Comparison of ENCODE assay signal across 1 cellular context in the genomic region with DNA sequence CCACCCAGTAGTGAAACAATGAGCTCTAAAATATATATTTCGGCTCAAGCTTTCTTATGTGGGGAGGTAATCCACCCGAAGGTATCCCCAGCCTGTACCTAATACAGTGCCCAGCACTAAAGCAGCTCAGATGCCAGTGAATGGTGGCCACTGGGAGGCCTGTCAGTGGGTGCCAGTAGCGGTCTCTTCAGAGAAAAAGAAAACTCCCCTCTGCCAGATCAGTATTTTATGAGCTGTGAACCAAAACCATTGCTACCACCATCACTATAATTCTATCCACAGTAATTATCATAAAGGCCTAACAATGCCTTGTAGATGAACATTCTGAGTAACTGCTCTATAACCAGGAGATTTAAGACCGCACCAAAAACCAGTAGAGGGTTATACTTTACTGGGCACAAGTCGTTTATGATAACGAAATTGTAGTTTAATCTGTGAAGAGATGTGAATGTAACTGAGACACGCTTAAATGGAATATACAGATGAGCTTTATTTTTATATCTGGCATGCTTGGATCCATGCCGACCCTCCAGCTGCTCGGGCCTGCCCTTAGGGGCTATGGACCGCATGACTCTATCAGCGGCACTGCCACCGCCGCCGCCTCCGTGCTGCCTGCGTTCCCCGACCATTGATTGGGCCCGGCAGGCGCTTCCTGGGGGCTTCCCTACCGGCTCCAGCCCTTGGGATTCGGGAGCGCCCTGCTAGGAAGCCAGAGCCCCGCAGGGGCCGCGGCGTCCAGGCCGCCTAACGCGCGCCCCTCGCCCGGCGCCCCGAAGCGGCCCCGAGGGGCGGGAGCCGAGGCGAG.
TF ChIP-seq lines count a peak whose summit lies in the region.

No MANE protein-coding gene starts in this region.

TF ChIP-seq in HepG2, 621 proteins besides CTCF, POLR2A, EP300 and RAD21 (continued from another document and continues in another):
- no peak for TF ChIP-seq GPN1 (CRISPR knock-in tag; IDR thresholded peaks at IDR 0.05; ENCODE audit: borderline replicate concordance)
- TF ChIP-seq NFYB (CRISPR knock-in tag; IDR thresholded peaks at IDR 0.05) = no peak
- 0 out of 2 replicates have a peak, but pooled peaks have one; percentile 43 for TF ChIP-seq ZNF788 (CRISPR knock-in tag; IDR thresholded peaks at IDR 0.05; ENCODE audit: borderline replicate concordance)
- TF ChIP-seq, protein P1, sequence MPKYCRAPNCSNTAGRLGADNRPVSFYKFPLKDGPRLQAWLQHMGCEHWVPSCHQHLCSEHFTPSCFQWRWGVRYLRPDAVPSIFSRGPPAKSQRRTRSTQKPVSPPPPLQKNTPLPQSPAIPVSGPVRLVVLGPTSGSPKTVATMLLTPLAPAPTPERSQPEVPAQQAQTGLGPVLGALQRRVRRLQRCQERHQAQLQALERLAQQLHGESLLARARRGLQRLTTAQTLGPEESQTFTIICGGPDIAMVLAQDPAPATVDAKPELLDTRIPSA (CRISPR knock-in tag; IDR thresholded peaks at IDR 0.05; ENCODE audit: borderline replicate concordance) = 0 out of 2 replicates have a peak, but pooled peaks have one; percentile 28
- TF ChIP-seq, protein P2, sequence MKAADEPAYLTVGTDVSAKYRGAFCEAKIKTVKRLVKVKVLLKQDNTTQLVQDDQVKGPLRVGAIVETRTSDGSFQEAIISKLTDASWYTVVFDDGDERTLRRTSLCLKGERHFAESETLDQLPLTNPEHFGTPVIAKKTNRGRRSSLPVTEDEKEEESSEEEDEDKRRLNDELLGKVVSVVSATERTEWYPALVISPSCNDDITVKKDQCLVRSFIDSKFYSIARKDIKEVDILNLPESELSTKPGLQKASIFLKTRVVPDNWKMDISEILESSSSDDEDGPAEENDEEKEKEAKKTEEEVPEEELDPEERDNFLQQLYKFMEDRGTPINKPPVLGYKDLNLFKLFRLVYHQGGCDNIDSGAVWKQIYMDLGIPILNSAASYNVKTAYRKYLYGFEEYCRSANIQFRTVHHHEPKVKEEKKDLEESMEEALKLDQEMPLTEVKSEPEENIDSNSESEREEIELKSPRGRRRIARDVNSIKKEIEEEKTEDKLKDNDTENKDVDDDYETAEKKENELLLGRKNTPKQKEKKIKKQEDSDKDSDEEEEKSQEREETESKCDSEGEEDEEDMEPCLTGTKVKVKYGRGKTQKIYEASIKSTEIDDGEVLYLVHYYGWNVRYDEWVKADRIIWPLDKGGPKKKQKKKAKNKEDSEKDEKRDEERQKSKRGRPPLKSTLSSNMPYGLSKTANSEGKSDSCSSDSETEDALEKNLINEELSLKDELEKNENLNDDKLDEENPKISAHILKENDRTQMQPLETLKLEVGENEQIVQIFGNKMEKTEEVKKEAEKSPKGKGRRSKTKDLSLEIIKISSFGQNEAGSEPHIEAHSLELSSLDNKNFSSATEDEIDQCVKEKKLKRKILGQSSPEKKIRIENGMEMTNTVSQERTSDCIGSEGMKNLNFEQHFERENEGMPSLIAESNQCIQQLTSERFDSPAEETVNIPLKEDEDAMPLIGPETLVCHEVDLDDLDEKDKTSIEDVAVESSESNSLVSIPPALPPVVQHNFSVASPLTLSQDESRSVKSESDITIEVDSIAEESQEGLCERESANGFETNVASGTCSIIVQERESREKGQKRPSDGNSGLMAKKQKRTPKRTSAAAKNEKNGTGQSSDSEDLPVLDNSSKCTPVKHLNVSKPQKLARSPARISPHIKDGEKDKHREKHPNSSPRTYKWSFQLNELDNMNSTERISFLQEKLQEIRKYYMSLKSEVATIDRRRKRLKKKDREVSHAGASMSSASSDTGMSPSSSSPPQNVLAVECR (CRISPR knock-in tag; IDR thresholded peaks at IDR 0.05; ENCODE audit: borderline replicate concordance) = peak; percentile 30; the same call in 1 of the 2 replicates
- TF ChIP-seq, protein P3, sequence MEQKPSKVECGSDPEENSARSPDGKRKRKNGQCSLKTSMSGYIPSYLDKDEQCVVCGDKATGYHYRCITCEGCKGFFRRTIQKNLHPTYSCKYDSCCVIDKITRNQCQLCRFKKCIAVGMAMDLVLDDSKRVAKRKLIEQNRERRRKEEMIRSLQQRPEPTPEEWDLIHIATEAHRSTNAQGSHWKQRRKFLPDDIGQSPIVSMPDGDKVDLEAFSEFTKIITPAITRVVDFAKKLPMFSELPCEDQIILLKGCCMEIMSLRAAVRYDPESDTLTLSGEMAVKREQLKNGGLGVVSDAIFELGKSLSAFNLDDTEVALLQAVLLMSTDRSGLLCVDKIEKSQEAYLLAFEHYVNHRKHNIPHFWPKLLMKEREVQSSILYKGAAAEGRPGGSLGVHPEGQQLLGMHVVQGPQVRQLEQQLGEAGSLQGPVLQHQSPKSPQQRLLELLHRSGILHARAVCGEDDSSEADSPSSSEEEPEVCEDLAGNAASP (CRISPR knock-in tag; IDR thresholded peaks at IDR 0.05; ENCODE audit: borderline replicate concordance) = no peak
- TF ChIP-seq ARNT2 (CRISPR knock-in tag; IDR thresholded peaks at IDR 0.05; ENCODE audit: low read depth) = peak; percentile 9; the same call in 1 of the 2 replicates
- TF ChIP-seq REPIN1 (CRISPR knock-in tag; IDR thresholded peaks at IDR 0.05; ENCODE audit: borderline replicate concordance, low read depth) = 0 out of 2 replicates have a peak, but pooled peaks have one; percentile 16
- peak; percentile 76 for TF ChIP-seq PHF8 (CRISPR knock-in tag; IDR thresholded peaks at IDR 0.05)
- 0 out of 2 replicates have a peak, but pooled peaks have one; percentile 32 for TF ChIP-seq ZBTB7B (CRISPR knock-in tag; IDR thresholded peaks at IDR 0.05)
- TF ChIP-seq SIN3A (IDR thresholded peaks at IDR 0.05; ENCODE audit: borderline replicate concordance, low read depth, low read length) = 0 out of 2 replicates have a peak, but pooled peaks have one; percentile 22
- TF ChIP-seq HNRNPL (IDR thresholded peaks at IDR 0.05; ENCODE audit: low read depth, low read length) = 0 out of 2 replicates have a peak, but pooled peaks have one; percentile 14
- TF ChIP-seq, protein P4, sequence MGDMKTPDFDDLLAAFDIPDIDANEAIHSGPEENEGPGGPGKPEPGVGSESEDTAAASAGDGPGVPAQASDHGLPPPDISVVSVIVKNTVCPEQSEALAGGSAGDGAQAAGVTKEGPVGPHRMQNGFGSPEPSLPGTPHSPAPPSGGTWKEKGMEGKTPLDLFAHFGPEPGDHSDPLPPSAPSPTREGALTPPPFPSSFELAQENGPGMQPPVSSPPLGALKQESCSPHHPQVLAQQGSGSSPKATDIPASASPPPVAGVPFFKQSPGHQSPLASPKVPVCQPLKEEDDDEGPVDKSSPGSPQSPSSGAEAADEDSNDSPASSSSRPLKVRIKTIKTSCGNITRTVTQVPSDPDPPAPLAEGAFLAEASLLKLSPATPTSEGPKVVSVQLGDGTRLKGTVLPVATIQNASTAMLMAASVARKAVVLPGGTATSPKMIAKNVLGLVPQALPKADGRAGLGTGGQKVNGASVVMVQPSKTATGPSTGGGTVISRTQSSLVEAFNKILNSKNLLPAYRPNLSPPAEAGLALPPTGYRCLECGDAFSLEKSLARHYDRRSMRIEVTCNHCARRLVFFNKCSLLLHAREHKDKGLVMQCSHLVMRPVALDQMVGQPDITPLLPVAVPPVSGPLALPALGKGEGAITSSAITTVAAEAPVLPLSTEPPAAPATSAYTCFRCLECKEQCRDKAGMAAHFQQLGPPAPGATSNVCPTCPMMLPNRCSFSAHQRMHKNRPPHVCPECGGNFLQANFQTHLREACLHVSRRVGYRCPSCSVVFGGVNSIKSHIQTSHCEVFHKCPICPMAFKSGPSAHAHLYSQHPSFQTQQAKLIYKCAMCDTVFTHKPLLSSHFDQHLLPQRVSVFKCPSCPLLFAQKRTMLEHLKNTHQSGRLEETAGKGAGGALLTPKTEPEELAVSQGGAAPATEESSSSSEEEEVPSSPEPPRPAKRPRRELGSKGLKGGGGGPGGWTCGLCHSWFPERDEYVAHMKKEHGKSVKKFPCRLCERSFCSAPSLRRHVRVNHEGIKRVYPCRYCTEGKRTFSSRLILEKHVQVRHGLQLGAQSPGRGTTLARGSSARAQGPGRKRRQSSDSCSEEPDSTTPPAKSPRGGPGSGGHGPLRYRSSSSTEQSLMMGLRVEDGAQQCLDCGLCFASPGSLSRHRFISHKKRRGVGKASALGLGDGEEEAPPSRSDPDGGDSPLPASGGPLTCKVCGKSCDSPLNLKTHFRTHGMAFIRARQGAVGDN (CRISPR knock-in tag; IDR thresholded peaks at IDR 0.05) = peak; percentile 26
- peak; percentile 36; the same call in 1 of the 2 replicates for TF ChIP-seq ZNF501 (CRISPR knock-in tag; IDR thresholded peaks at IDR 0.05)
- 0 out of 2 replicates have a peak, but pooled peaks have one; percentile 26 for TF ChIP-seq HOXA5 (CRISPR knock-in tag; IDR thresholded peaks at IDR 0.05)
- TF ChIP-seq IRX3 (CRISPR knock-in tag; IDR thresholded peaks at IDR 0.05; ENCODE audit: borderline replicate concordance, low read depth) = 0 out of 2 replicates have a peak, but pooled peaks have one; percentile 26
- peak; percentile 38 for TF ChIP-seq TBX2 (CRISPR knock-in tag; IDR thresholded peaks at IDR 0.05; ENCODE audit: borderline replicate concordance)
- no peak for TF ChIP-seq PAF1 (CRISPR knock-in tag; IDR thresholded peaks at IDR 0.05)
- TF ChIP-seq ZFX (CRISPR knock-in tag; IDR thresholded peaks at IDR 0.05; ENCODE audit: low read depth) = peak; percentile 58
- TF ChIP-seq KMT2A (CRISPR knock-in tag; IDR thresholded peaks at IDR 0.05) = 0 out of 2 replicates have a peak, but pooled peaks have one; percentile 53
- TF ChIP-seq, protein P5, sequence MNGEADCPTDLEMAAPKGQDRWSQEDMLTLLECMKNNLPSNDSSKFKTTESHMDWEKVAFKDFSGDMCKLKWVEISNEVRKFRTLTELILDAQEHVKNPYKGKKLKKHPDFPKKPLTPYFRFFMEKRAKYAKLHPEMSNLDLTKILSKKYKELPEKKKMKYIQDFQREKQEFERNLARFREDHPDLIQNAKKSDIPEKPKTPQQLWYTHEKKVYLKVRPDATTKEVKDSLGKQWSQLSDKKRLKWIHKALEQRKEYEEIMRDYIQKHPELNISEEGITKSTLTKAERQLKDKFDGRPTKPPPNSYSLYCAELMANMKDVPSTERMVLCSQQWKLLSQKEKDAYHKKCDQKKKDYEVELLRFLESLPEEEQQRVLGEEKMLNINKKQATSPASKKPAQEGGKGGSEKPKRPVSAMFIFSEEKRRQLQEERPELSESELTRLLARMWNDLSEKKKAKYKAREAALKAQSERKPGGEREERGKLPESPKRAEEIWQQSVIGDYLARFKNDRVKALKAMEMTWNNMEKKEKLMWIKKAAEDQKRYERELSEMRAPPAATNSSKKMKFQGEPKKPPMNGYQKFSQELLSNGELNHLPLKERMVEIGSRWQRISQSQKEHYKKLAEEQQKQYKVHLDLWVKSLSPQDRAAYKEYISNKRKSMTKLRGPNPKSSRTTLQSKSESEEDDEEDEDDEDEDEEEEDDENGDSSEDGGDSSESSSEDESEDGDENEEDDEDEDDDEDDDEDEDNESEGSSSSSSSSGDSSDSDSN (CRISPR knock-in tag; IDR thresholded peaks at IDR 0.05) = peak; percentile 68
- TF ChIP-seq MEIS2 (CRISPR knock-in tag; IDR thresholded peaks at IDR 0.05) = 0 out of 2 replicates have a peak, but pooled peaks have one; percentile 17
- 0 out of 2 replicates have a peak, but pooled peaks have one; percentile 14 for TF ChIP-seq ZNF747 (CRISPR knock-in tag; IDR thresholded peaks at IDR 0.05; ENCODE audit: borderline replicate concordance)
- TF ChIP-seq, protein P6, sequence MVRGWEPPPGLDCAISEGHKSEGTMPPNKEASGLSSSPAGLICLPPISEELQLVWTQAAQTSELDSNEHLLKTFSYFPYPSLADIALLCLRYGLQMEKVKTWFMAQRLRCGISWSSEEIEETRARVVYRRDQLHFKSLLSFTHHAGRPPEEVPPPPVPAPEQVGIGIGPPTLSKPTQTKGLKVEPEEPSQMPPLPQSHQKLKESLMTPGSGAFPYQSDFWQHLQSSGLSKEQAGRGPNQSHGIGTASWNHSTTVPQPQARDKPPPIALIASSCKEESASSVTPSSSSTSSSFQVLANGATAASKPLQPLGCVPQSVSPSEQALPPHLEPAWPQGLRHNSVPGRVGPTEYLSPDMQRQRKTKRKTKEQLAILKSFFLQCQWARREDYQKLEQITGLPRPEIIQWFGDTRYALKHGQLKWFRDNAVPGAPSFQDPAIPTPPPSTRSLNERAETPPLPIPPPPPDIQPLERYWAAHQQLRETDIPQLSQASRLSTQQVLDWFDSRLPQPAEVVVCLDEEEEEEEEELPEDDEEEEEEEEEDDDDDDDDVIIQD (CRISPR knock-in tag; IDR thresholded peaks at IDR 0.05; ENCODE audit: low read depth) = 0 out of 2 replicates have a peak, but pooled peaks have one; percentile 9
- TF ChIP-seq, protein P7, sequence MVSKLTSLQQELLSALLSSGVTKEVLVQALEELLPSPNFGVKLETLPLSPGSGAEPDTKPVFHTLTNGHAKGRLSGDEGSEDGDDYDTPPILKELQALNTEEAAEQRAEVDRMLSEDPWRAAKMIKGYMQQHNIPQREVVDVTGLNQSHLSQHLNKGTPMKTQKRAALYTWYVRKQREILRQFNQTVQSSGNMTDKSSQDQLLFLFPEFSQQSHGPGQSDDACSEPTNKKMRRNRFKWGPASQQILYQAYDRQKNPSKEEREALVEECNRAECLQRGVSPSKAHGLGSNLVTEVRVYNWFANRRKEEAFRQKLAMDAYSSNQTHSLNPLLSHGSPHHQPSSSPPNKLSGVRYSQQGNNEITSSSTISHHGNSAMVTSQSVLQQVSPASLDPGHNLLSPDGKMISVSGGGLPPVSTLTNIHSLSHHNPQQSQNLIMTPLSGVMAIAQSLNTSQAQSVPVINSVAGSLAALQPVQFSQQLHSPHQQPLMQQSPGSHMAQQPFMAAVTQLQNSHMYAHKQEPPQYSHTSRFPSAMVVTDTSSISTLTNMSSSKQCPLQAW (CRISPR knock-in tag; IDR thresholded peaks at IDR 0.05) = 0 out of 2 replicates have a peak, but pooled peaks have one; percentile 31
- TF ChIP-seq, protein P8, sequence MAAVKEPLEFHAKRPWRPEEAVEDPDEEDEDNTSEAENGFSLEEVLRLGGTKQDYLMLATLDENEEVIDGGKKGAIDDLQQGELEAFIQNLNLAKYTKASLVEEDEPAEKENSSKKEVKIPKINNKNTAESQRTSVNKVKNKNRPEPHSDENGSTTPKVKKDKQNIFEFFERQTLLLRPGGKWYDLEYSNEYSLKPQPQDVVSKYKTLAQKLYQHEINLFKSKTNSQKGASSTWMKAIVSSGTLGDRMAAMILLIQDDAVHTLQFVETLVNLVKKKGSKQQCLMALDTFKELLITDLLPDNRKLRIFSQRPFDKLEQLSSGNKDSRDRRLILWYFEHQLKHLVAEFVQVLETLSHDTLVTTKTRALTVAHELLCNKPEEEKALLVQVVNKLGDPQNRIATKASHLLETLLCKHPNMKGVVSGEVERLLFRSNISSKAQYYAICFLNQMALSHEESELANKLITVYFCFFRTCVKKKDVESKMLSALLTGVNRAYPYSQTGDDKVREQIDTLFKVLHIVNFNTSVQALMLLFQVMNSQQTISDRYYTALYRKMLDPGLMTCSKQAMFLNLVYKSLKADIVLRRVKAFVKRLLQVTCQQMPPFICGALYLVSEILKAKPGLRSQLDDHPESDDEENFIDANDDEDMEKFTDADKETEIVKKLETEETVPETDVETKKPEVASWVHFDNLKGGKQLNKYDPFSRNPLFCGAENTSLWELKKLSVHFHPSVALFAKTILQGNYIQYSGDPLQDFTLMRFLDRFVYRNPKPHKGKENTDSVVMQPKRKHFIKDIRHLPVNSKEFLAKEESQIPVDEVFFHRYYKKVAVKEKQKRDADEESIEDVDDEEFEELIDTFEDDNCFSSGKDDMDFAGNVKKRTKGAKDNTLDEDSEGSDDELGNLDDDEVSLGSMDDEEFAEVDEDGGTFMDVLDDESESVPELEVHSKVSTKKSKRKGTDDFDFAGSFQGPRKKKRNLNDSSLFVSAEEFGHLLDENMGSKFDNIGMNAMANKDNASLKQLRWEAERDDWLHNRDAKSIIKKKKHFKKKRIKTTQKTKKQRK (IDR thresholded peaks at IDR 0.05; ENCODE audit: low read length) = no peak
- peak; percentile 30; the same call in 1 of the 2 replicates for TF ChIP-seq ZNF749 (CRISPR knock-in tag; IDR thresholded peaks at IDR 0.05; ENCODE audit: borderline replicate concordance)
- no peak for TF ChIP-seq GTF2F1 (IDR thresholded peaks at IDR 0.05; ENCODE audit: low read length)
- no peak for TF ChIP-seq CREB1 (IDR thresholded peaks at IDR 0.05)
- TF ChIP-seq CREB1 (CRISPR knock-in tag; IDR thresholded peaks at IDR 0.05) = no peak
- 0 out of 2 replicates have a peak, but pooled peaks have one; percentile 24 for TF ChIP-seq GFI1 (CRISPR knock-in tag; IDR thresholded peaks at IDR 0.05; ENCODE audit: borderline replicate concordance)
- TF ChIP-seq MED1 (CRISPR knock-in tag; IDR thresholded peaks at IDR 0.05) = peak; percentile 9; the same call in 1 of the 2 replicates
